Comparison of ENCODE assay signal across 8 cellular contexts in the genomic region with DNA sequence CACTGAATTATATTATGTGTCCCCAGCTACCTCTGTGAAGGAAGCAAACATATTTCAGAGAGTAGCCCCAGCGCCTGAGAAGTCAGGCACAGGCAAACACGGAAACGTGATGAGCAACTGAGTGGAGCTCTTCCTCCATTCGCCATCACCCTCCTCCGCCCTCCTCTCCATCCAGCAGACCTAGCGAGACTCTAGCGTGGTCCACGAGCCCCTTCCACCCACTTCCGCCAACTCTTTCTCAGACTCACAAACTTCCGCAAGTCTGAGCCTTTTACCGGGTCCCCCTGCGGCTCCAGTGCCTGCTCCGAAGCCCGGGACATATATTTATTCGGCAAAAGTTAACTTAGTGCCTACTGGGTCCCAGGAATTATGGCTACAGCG. TPM values are rescaled to one million over a fixed set of nuclear protein-coding genes. Genes with fewer than 3 reads are reported as not detected.
DNase-seq lines count a peak whose midpoint lies in the region; ATAC-seq and TF ChIP-seq lines count a peak whose summit lies in the region.

No MANE protein-coding gene starts in this region.

- POLR2A ChIA-PET in BJ (lab: Charles Lee), result interaction anchor here (0.7 to 1.0 kb wide), 3 partner anchors 9 to 156 kb away, joined by 3 to 6 read pairs (median 4); no protein-coding TSS in a partner anchor

- H3K27ac ChIP-seq in HUES48 (ENCODE audit: low read depth, low read length) (peak overlapping the region; percentile 95), upper lobe of right lung (peak overlapping the region; percentile 91)

- peak overlapping the region; percentile 100 for H3K9ac ChIP-seq in HUES48 (ENCODE audit: low read depth, low read length)

- H3K4me3 ChIP-seq in BJ (ENCODE audit: low read depth, low read length) (peak overlapping the region; percentile 95), HUES48 (ENCODE audit: low read depth, low read length) (peak overlapping the region; percentile 98), upper lobe of right lung (peak overlapping the region; percentile 80)

- no peaks in the 10 kb centered on the region for H3K9me3 ChIP-seq in HUES48 (ENCODE audit: control insufficient read depth, insufficient read depth, low read length)
- H3K9me3 ChIP-seq in upper lobe of right lung, result no peaks in the 10 kb centered on the region

- ATAC-seq in GM19372 (IDR thresholded peaks at IDR 0.05; ENCODE audit: low read depth, unreplicated experiment) (peak; percentile 26), upper lobe of right lung (peak; percentile 53)

- H3K36me3 ChIP-seq in BJ (ENCODE audit: control insufficient read depth, insufficient read depth, low read length) (peaks cover 15% of the 10 kb centered on the region), HUES48 (ENCODE audit: control insufficient read depth, insufficient read depth, low read length) (peaks cover 41% of the 10 kb centered on the region), upper lobe of right lung (peaks cover 35% of the 10 kb centered on the region)

- no peaks in the 10 kb centered on the region for H3K27me3 ChIP-seq in BJ (ENCODE audit: control insufficient read depth, insufficient read depth, low read length)
- H3K27me3 ChIP-seq in HUES48 (ENCODE audit: control insufficient read depth, insufficient read depth, low read length), result no peaks in the 10 kb centered on the region
- H3K27me3 ChIP-seq in upper lobe of right lung, result no peaks in the 10 kb centered on the region

- CTCF ChIA-PET in BJ (lab: Yijun Ruan, JAX), result interaction anchor here (0.6 to 1.2 kb wide), 4 partner anchors 18 to 85 kb away, joined by 3 to 5 read pairs (median 4); no protein-coding TSS in a partner anchor

- H3K4me1 ChIP-seq in HUES48 (ENCODE audit: control insufficient read depth, insufficient read depth, low read length) (peaks cover 11% of the 10 kb centered on the region; the same call in 1 of the 2 replicates), upper lobe of right lung (peaks cover 10% of the 10 kb centered on the region)

- no peak for DNase-seq in BJ (ENCODE audit: low read depth)
- DNase-seq in SHP77 (lab: John Stamatoyannopoulos, UW), result peak; percentile 20 to 59
- peak; percentile 69 for DNase-seq in activated naive CD4-positive, alpha-beta T cell treated with anti-CD3 and anti-CD28 coated beads, Interleukin-2, amount 50 U/mL, for 16 hours
- peak in 32 of 42 donors; percentile 9 to 67 (median 34) for DNase-seq in head of caudate nucleus
- DNase-seq in posterior cingulate gyrus, result peak in 6 of 10 donors; percentile 8 to 84 (median 57)
- no peak for DNase-seq in upper lobe of right lung

- intact Hi-C loops in head of caudate nucleus (cut with DNase I) (loop anchor here (5.0 kb wide), 1 partner anchor 42 kb away; no protein-coding TSS in a partner anchor), posterior cingulate gyrus (cut with DNase I) (loop anchor here (2.0 to 5.0 kb wide), 3 partner anchors 39 to 182 kb away; a partner anchor contains a TSS), upper lobe of right lung (cut with DNase I) (no loop called here)

- TF ChIP-seq CTCF in BJ (IDR thresholded peaks at IDR 0.05; ENCODE audit: insufficient read depth, low read depth, low read length) (no peak), upper lobe of right lung (IDR thresholded peaks at IDR 0.05) (no peak)

RNA-seq across cellular contexts. Expression of a gene that starts 0.5 kb away (rescaled TPM):
- polyA plus RNA-seq in BJ (2011; rRNA removed), result 149 and 178 TPM in 2 replicates
- 32.4 and 46.4 TPM in 2 replicates for polyA minus RNA-seq in BJ (2011; rRNA and poly(A)+ RNA removed)
- total RNA-seq in upper lobe of right lung, result 83.7 TPM

RNA-seq across cellular contexts. Expression of a gene that starts 38.7 kb away (rescaled TPM):
- 8.2 and 9.8 TPM in 2 replicates for polyA plus RNA-seq in BJ (2011; rRNA removed)
- 9.0 and 14.1 TPM in 2 replicates for polyA minus RNA-seq in BJ (2011; rRNA and poly(A)+ RNA removed)
- total RNA-seq in upper lobe of right lung, result 8.3 TPM

Comparison
In these comparisons a context has a peak if more than half of its experiments do, and no peak if none do; other contexts are left out.
1. DNase-seq: peak in SHP77 (2 of 2), activated naive CD4-positive, alpha-beta T cell treated with anti-CD3 and anti-CD28 coated beads, Interleukin-2, amount 50 U/mL, for 16 hours (single experiment), head of caudate nucleus (32 of 42) and posterior cingulate gyrus (6 of 10); none in BJ (single experiment) and upper lobe of right lung (single experiment).
2. Peak in every context shown above with its lines, with median percentiles within 50 percentile points of each other: H3K4me3 ChIP-seq.